ENCODE assay signal across 8 cellular contexts in the genomic region with DNA sequence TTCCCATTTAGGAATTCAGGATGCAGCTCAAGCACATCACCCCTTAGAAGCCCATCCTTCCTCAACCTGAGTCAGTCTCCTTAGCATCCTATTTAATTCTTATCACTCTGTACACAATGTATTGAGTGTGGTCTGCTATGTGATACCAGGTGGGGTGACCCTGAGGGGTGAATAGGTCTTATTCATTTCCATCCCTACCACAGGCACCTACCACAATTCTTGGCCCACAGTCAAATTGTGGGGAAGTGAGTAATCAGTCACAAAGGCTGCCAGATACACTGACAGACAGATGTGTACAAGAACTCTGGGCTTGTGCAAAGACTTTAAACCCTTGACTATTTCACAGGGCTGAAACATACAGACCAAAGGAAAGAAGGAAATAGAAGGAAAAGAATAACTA.
DNase-seq lines count a peak whose midpoint lies in the region; ATAC-seq and TF ChIP-seq lines count a peak whose summit lies in the region.

No MANE protein-coding gene starts in this region.

- H3K4me3 ChIP-seq in retinal pigment epithelial cell (ENCODE audit: low read length) (no peak overlapping the region), vagina (no peak overlapping the region)

- H3K27me3 Mint-ChIP-seq in activated T-helper 17 cell treated with anti-CD3 and anti-CD28 coated beads, Interleukin-2, amount 50 U/mL, for 72 hours: peaks cover 8% of the 10 kb centered on the region

- H3K9me3 Mint-ChIP-seq in activated T-helper 17 cell treated with anti-CD3 and anti-CD28 coated beads, Interleukin-2, amount 50 U/mL, for 72 hours: no peaks in the 10 kb centered on the region

- DNase-seq in activated CD4-positive, alpha-beta T cell treated with anti-CD3 and anti-CD28 coated beads for 48 hours: peak; percentile 30
- DNase-seq in activated CD4-positive, alpha-beta T cell treated with anti-CD3 and anti-CD28 coated beads for 1 hour: no peak
- DNase-seq in retinal pigment epithelial cell (ENCODE audit: low read depth): peak; percentile 34
- no peak for DNase-seq in vagina (ENCODE audit: extremely low spot score in 2 of 2)
- no peak for DNase-seq in NCI-H2227 (lab: John Stamatoyannopoulos, UW; ENCODE audit: unreplicated experiment)
- DNase-seq in activated gamma-delta T cell (lab: John Stamatoyannopoulos, UW): no peak

- no peaks in the 10 kb centered on the region for H3K4me1 Mint-ChIP-seq in activated T-helper 17 cell treated with anti-CD3 and anti-CD28 coated beads, Interleukin-2, amount 50 U/mL, for 72 hours

- H3K27me3 ChIP-seq in vagina: no peaks in the 10 kb centered on the region

- peaks cover 4% of the 10 kb centered on the region for H3K4me1 ChIP-seq in vagina

- no peaks in the 10 kb centered on the region for H3K9me3 ChIP-seq in vagina

- intact Hi-C loops in vagina (cut with DNase I): no loop called here

- TF ChIP-seq CTCF in retinal pigment epithelial cell (conservative IDR thresholded peaks at IDR 0.05; ENCODE audit: low read depth, low read length): no peak
- TF ChIP-seq CTCF in vagina (IDR thresholded peaks at IDR 0.05): no peak

- peak; percentile 76 for ATAC-seq in HG03460 (IDR thresholded peaks at IDR 0.05; ENCODE audit: unreplicated experiment)
- peak; percentile 74 for ATAC-seq in activated T-helper 17 cell treated with anti-CD3 and anti-CD28 coated beads, Interleukin-2, amount 50 U/mL, for 72 hours (replicated peaks)

- H3K4me3 Mint-ChIP-seq in activated T-helper 17 cell treated with anti-CD3 and anti-CD28 coated beads, Interleukin-2, amount 50 U/mL, for 72 hours: no peak overlapping the region

- no peaks in the 10 kb centered on the region for H3K36me3 ChIP-seq in vagina

- H3K36me3 Mint-ChIP-seq in activated T-helper 17 cell treated with anti-CD3 and anti-CD28 coated beads, Interleukin-2, amount 50 U/mL, for 72 hours (ENCODE audit: low read depth): no peaks in the 10 kb centered on the region

- TF ChIP-seq POLR2A in vagina (IDR thresholded peaks at IDR 0.05): no peak

- no peak overlapping the region for H3K27ac Mint-ChIP-seq in activated T-helper 17 cell treated with anti-CD3 and anti-CD28 coated beads, Interleukin-2, amount 50 U/mL, for 72 hours

- no peak overlapping the region for H3K27ac ChIP-seq in vagina

Comparison
In these comparisons a context has a peak if more than half of its experiments do, and no peak if none do; other contexts are left out.
1. DNase-seq: peak in activated CD4-positive, alpha-beta T cell treated with anti-CD3 and anti-CD28 coated beads for 48 hours (single experiment) and retinal pigment epithelial cell (single experiment); none in activated CD4-positive, alpha-beta T cell treated with anti-CD3 and anti-CD28 coated beads for 1 hour (single experiment), vagina (0 of 2), NCI-H2227 (single experiment) and activated gamma-delta T cell (single experiment).